Comparison of ENCODE assay signal across 9 cellular contexts in the genomic region with DNA sequence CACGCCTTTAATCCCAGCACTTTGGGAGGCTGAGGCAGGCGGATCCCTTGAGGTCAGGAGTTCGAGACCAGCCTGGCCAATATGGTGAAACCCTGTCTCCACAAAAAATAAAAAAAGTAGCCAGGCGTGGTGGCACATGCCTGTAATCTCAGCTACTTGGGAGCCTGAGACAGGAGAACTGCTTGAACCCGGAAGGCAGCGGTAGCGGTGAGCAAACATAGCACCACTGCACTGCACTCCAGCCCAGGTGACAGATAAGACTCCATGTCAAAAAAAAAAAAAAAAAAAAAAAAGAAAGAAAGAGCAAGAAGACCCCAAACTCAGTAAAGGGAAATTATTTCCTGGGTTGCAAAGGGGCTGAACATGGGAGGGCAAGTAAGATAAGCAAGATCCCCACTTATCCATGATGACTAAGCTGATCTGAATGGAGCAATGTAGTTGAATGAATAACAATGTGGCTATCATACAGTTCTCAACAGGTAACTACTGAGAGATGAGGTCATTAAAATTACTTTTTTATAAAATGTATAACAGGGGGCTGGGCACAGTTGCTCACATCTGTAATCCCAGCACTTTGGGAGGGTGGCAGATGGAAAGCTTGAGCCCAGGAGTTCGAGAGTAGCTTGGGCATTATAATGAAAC.
"Had no signal": no experiment of that assay in that cellular context is flagged by ENCODE, and none has a peak within 500 bp of the region (broad histone marks: within the 10 kb centered on the region; RNA-seq: fewer than 3 reads in every experiment).

No MANE protein-coding gene starts in this region.

- H3K4me3 ChIP-seq: adrenal gland, esophagus muscularis mucosa had no signal

- H3K9me3 ChIP-seq: adrenal gland, esophagus muscularis mucosa had no signal

- H3K4me1 ChIP-seq: esophagus muscularis mucosa had no signal

- H3K27ac ChIP-seq: adrenal gland, esophagus muscularis mucosa had no signal

- FAIRE-seq: endometrium had no signal

- DNase-seq: activated CD4-positive, alpha-beta T cell treated with anti-CD3 and anti-CD28 coated beads, Interleukin-2, amount 50 U/mL, for 48 hours; activated CD4-positive, CD25-positive, alpha-beta regulatory T cell treated with anti-CD3 and anti-CD28 coated beads, Interleukin-2, amount 50 U/mL, for 72 hours; activated naive CD4-positive, alpha-beta T cell treated with Interleukin-2 at 50 U/mL for 16 hours; adrenal gland; islet precursor cell; stimulated activated CD4-positive, alpha-beta T cell treated with anti-CD3 and anti-CD28 coated beads, Interleukin-2, amount 100 ng/mL, for 48 hours; stimulated activated naive CD4-positive, alpha-beta T cell treated with Interleukin-2 at 50 U/mL for 16 hours had no signal

- H3K27me3 ChIP-seq: adrenal gland, esophagus muscularis mucosa had no signal
